Comparison of ENCODE assay signal across 10 cellular contexts in the genomic region with DNA sequence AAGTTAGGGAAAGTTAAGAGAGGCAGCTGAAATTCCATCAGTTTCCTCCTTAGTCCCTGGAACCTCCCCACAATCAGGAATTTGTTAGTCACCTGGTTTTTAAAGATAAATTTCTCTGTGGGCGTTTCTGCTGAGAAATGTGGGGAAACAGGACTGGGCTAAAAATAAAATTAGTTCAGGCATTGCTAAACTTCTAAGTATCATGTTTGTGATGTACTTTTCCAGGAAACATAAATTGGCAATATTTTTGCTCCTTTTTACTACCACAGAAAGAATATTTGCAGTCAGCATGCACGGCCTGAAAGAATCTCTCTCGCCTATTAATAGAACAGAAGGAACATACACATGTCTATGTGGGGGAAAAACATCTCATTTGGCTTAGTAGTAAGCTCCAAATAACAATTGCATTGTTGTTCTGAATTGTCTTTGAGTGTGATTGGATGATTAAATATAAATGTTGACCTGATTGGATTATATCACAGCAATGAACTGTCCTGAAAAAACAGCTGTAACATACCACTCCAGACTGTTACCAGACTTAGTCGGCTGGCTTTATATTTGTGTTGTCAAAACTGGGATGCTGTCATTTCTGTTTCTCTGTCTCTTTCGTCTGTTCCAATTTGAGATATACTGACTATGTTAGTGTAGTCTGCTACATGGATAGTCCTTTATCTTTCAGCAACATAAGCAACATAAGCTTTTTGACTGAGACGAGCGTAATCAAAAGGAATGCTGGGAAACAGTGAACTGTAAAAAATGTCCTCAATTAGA. TPM values are rescaled to one million over a fixed set of nuclear protein-coding genes. Genes with fewer than 3 reads are reported as not detected.
A peak's percentile ranks its signal among the peaks of the same experiment; 100 is the strongest.
DNase-seq lines count a peak whose midpoint lies in the region; ATAC-seq and TF ChIP-seq lines count a peak whose summit lies in the region.
"Had no signal": no experiment of that assay in that cellular context is flagged by ENCODE, and none has a peak within 500 bp of the region (broad histone marks: within the 10 kb centered on the region; RNA-seq: fewer than 3 reads in every experiment).

No MANE protein-coding gene starts in this region.

- WGBS in prostate gland = 40% methylated on average over 7 of the region's 7 CpGs

- intact Hi-C loops in prostate gland (cut with DNase I) = loop anchor here (10.0 kb wide), 1 partner anchor 52 kb away; no protein-coding TSS in a partner anchor

- H3K9me3 ChIP-seq in cardiac muscle cell (ENCODE audit: low read depth) (no peaks in the 10 kb centered on the region), prostate gland (no peaks in the 10 kb centered on the region)

- DNase-seq in COLO829 (ENCODE audit: low spot score) (peak; percentile 60), cardiac muscle cell (ENCODE audit: low read depth in 1 of 2, low spot score in 1 of 2) (peak in 1 of 2 donors; percentile 78), prostate gland (ENCODE audit: low spot score) (no peak), KBM-7 (no peak), SKM-1 (lab: John Stamatoyannopoulos, UW; ENCODE audit: unreplicated experiment) (no peak)
- DNase-seq: KG1 had no signal

- no peaks in the 10 kb centered on the region for H3K27me3 ChIP-seq in cardiac muscle cell
- H3K27me3 ChIP-seq in prostate gland (replicated peaks; ENCODE audit: insufficient read depth) = no peaks in the 10 kb centered on the region

- no peak for TF ChIP-seq POLR2A in prostate gland (IDR thresholded peaks at IDR 0.05)

- H3K4me3 ChIP-seq in cardiac muscle cell (no peak overlapping the region), prostate gland (no peak overlapping the region)

- peak overlapping the region; percentile 84 for H3K27ac ChIP-seq in angular gyrus (ENCODE audit: low read depth, low read length)
- H3K27ac ChIP-seq in cardiac muscle cell = peak overlapping the region; percentile 95
- H3K27ac ChIP-seq in prostate gland = peak overlapping the region; percentile 44 to 49
- H3K27ac ChIP-seq: C4-2B had no signal

- no peaks in the 10 kb centered on the region for H3K36me3 ChIP-seq in cardiac muscle cell
- no peaks in the 10 kb centered on the region for H3K36me3 ChIP-seq in prostate gland

- ATAC-seq in HG03135 (IDR thresholded peaks at IDR 0.05; ENCODE audit: unreplicated experiment) = no peak
- no peak for ATAC-seq in GM18519 (IDR thresholded peaks at IDR 0.05; ENCODE audit: low FRiP score, unreplicated experiment)

- TF ChIP-seq CTCF in cardiac muscle cell (IDR thresholded peaks at IDR 0.05; ENCODE audit: low read depth, low read length) (no peak), prostate gland (IDR thresholded peaks at IDR 0.05) (no peak)

- peaks cover 69% of the 10 kb centered on the region for H3K4me1 ChIP-seq in cardiac muscle cell (ENCODE audit: low read depth)
- no peaks in the 10 kb centered on the region for H3K4me1 ChIP-seq in prostate gland (replicated peaks)

- in situ Hi-C loops in KBM-7 (cut with MboI; ENCODE audit: low pct_unique_long_range_greater_than_20kb, low sequenced_read_pairs) = loop anchor here (25.0 kb wide), 1 partner anchor 125 kb away; no protein-coding TSS in a partner anchor

RNA-seq across cellular contexts. Expression of gene TJP2, which starts 12.9 kb away (rescaled TPM):
- total RNA-seq in cardiac muscle cell = 81.3 and 102 TPM in 2 replicates
- 69.3 and 105 TPM in 2 replicates for polyA plus RNA-seq in cardiac muscle cell
- total RNA-seq in prostate gland = 100 to 1,000 TPM; 117 to 166 TPM
